In genomic region chr1:223403184-223403815, GRCh38 we compare ENCODE assay signal across 16 cellular contexts. TPM values are rescaled to one million over a fixed set of nuclear protein-coding genes. Genes with fewer than 3 reads are reported as not detected.
DNase-seq lines count a peak whose midpoint lies in the region; ATAC-seq and TF ChIP-seq lines count a peak whose summit lies in the region.
"Had no signal": no experiment of that assay in that cellular context is flagged by ENCODE, and none has a peak within 500 bp of the region (broad histone marks: within the 10 kb centered on the region; RNA-seq: fewer than 3 reads in every experiment).

No MANE protein-coding gene starts in this region.

- POLR2A ChIA-PET in activated CD4-positive, alpha-beta memory T cell treated with anti-CD3 and anti-CD28 coated beads for 36 hours (lab: Charles Lee): no interaction called here

- H3K4me1 Mint-ChIP-seq in activated CD4-positive, alpha-beta memory T cell treated with anti-CD3 and anti-CD28 coated beads for 36 hours (ENCODE audit: low read depth): peaks cover 28% of the 10 kb centered on the region
- H3K4me1 Mint-ChIP-seq: stimulated activated naive B cell treated with anti-CD40 and anti-IgM and Interleukin-4, amounts not matched to agents 10 μg/mL and 1 μg/mL and 100 μg/mL, for 72 hours had no signal

- DNase-seq in NCI-H510A treated with DMSO at 0.1 percent for 48 hours (lab: John Stamatoyannopoulos, UW) (peak; percentile 41), NCI-H510A (lab: John Stamatoyannopoulos, UW) (no peak), SJCRH30 (peak in 1 of 2 experiments; percentile 28), fibroblast of villous mesenchyme (ENCODE audit: low read depth) (peak; percentile 44), sciatic nerve (ENCODE audit: low spot score) (no peak), NOMO-1 treated with dmso at 0.1 percent for 144 hours (lab: John Stamatoyannopoulos, UW; ENCODE audit: unreplicated experiment) (no peak)
- DNase-seq in activated CD4-positive, alpha-beta memory T cell treated with anti-CD3 and anti-CD28 coated beads for 36 hours: no peak
- DNase-seq: activated naive CD4-positive, alpha-beta T cell treated with anti-CD3 and anti-CD28 coated beads, Interleukin-2, amount 50 U/mL, for 16 hours; heart left ventricle; islet precursor cell; midbrain; stimulated activated naive B cell treated with anti-CD40 and anti-IgM and Interleukin-4, amounts not matched to agents 10 μg/mL and 1 μg/mL and 100 μg/mL, for 72 hours; T-helper 1 cell had no signal

- no peak overlapping the region for H3K4me3 ChIP-seq in SJCRH30
- no peak overlapping the region for H3K4me3 ChIP-seq in fibroblast of villous mesenchyme (ENCODE audit: low read depth, low read length)
- H3K4me3 ChIP-seq: heart left ventricle had no signal

- H3K27me3 ChIP-seq in SJCRH30: no peaks in the 10 kb centered on the region
- H3K27me3 ChIP-seq: neutrophil had no signal

- H3K36me3 Mint-ChIP-seq in activated CD4-positive, alpha-beta memory T cell treated with anti-CD3 and anti-CD28 coated beads for 36 hours: no peaks in the 10 kb centered on the region
- H3K36me3 Mint-ChIP-seq: stimulated activated naive B cell treated with anti-CD40 and anti-IgM and Interleukin-4, amounts not matched to agents 10 μg/mL and 1 μg/mL and 100 μg/mL, for 72 hours had no signal

- intact Hi-C loops in sciatic nerve (cut with DNase I): no loop called here
- intact Hi-C loops in activated CD4-positive, alpha-beta memory T cell treated with anti-CD3 and anti-CD28 coated beads for 36 hours (cut with micrococcal nuclease): no loop called here

- H3K27ac ChIP-seq in SJCRH30: peak overlapping the region; percentile 6; the same call in 1 of the 2 replicates
- H3K27ac ChIP-seq: heart left ventricle, neutrophil had no signal

- no peaks in the 10 kb centered on the region for H3K27me3 Mint-ChIP-seq in activated CD4-positive, alpha-beta memory T cell treated with anti-CD3 and anti-CD28 coated beads for 36 hours

- H3K4me3 Mint-ChIP-seq in activated CD4-positive, alpha-beta memory T cell treated with anti-CD3 and anti-CD28 coated beads for 36 hours: no peak overlapping the region
- H3K4me3 Mint-ChIP-seq: stimulated activated naive B cell treated with anti-CD40 and anti-IgM and Interleukin-4, amounts not matched to agents 10 μg/mL and 1 μg/mL and 100 μg/mL, for 72 hours; WTC11 had no signal

- no peak for TF ChIP-seq CTCF in fibroblast of villous mesenchyme (IDR thresholded peaks at IDR 0.05; ENCODE audit: insufficient read depth, low read depth, low read length)

- H3K36me3 ChIP-seq in SJCRH30: no peaks in the 10 kb centered on the region
- H3K36me3 ChIP-seq: heart left ventricle, neutrophil had no signal

- no peaks in the 10 kb centered on the region; the same call in 1 of the 2 replicates for H3K9me3 ChIP-seq in SJCRH30 (replicated peaks)
- H3K9me3 ChIP-seq: neutrophil had no signal

- CTCF ChIA-PET in activated CD4-positive, alpha-beta memory T cell treated with anti-CD3 and anti-CD28 coated beads for 36 hours (lab: Charles Lee): no interaction called here

- H3K9me3 Mint-ChIP-seq in activated CD4-positive, alpha-beta memory T cell treated with anti-CD3 and anti-CD28 coated beads for 36 hours: peaks cover 2% of the 10 kb centered on the region

- TF ChIP-seq RAD21 in Ishikawa (IDR thresholded peaks at IDR 0.05; ENCODE audit: low read depth): no peak

- TF ChIP-seq EP300 in Ishikawa (IDR thresholded peaks at IDR 0.05; ENCODE audit: borderline replicate concordance): no peak

- no peak for ATAC-seq in sciatic nerve
- ATAC-seq: stimulated activated naive B cell treated with anti-CD40 and anti-IgM and Interleukin-4, amounts not matched to agents 10 μg/mL and 1 μg/mL and 100 μg/mL, for 72 hours had no signal

- H3K27ac Mint-ChIP-seq in activated CD4-positive, alpha-beta memory T cell treated with anti-CD3 and anti-CD28 coated beads for 36 hours: no peak overlapping the region
- H3K27ac Mint-ChIP-seq: stimulated activated naive B cell treated with anti-CD40 and anti-IgM and Interleukin-4, amounts not matched to agents 10 μg/mL and 1 μg/mL and 100 μg/mL, for 72 hours; WTC11 had no signal

- peaks cover 8% of the 10 kb centered on the region; the same call in 1 of the 2 replicates for H3K4me1 ChIP-seq in SJCRH30

TF ChIP-seq in Ishikawa, 13 proteins besides CTCF, POLR2A, EP300 and RAD21:
- TF ChIP-seq NFIC (IDR thresholded peaks at IDR 0.05) (peak; percentile 55), TCF12 (IDR thresholded peaks at IDR 0.05; ENCODE audit: low read depth) (no peak)
TF ChIP-seq in Ishikawa: peak in this region for 1.

RNA-seq across cellular contexts. Expression of gene CCDC185, which starts 10.1 kb away (rescaled TPM):
- total RNA-seq in SJCRH30 (2014; rRNA removed; shearing (Covaris generic)): not detected in 2 replicates
- total RNA-seq in fibroblast of villous mesenchyme: not detected in 2 replicates
- total RNA-seq in sciatic nerve: not detected
- not detected for total RNA-seq in activated CD4-positive, alpha-beta memory T cell treated with anti-CD3 and anti-CD28 coated beads for 36 hours
- total RNA-seq: heart left ventricle, WTC11 had no signal

RNA-seq across cellular contexts. Expression of gene SUSD4, which starts 39.3 kb away (rescaled TPM):
- total RNA-seq in SJCRH30 (2014; rRNA removed; shearing (Covaris generic)): 3.1 and 5.2 TPM in 2 replicates
- total RNA-seq in fibroblast of villous mesenchyme: under 0.01 TPM in 1 of 2 replicates, not detected in the other
- total RNA-seq in sciatic nerve: not detected
- under 1 TPM; 0.82 to 0.83 TPM for total RNA-seq in activated CD4-positive, alpha-beta memory T cell treated with anti-CD3 and anti-CD28 coated beads for 36 hours

Comparison
In these comparisons a context has a peak if more than half of its experiments do, and no peak if none do; other contexts are left out.
1. DNase-seq: peak in NCI-H510A treated with DMSO at 0.1 percent for 48 hours (single experiment) and fibroblast of villous mesenchyme (single experiment); none in NCI-H510A (single experiment), sciatic nerve (single experiment), NOMO-1 treated with dmso at 0.1 percent for 144 hours (single experiment) and activated CD4-positive, alpha-beta memory T cell treated with anti-CD3 and anti-CD28 coated beads for 36 hours (single experiment).